Comparison of ENCODE assay signal across 19 cellular contexts in genomic region chr14:52352546-52352945, GRCh38. TPM values are rescaled to one million over a fixed set of nuclear protein-coding genes. Genes with fewer than 3 reads are reported as not detected.
DNase-seq lines count a peak whose midpoint lies in the region; ATAC-seq, FAIRE-seq and TF ChIP-seq lines count a peak whose summit lies in the region.
"Had no signal": no experiment of that assay in that cellular context is flagged by ENCODE, and none has a peak within 500 bp of the region (broad histone marks: within the 10 kb centered on the region; RNA-seq: fewer than 3 reads in every experiment).

No MANE protein-coding gene starts in this region.

- H3K14ac ChIP-seq in mesenchymal stem cell (ENCODE audit: low read length in 2 of 2), result no peak overlapping the region

- H3K27ac ChIP-seq in A549 (peak overlapping the region; percentile 64 to 79), mesenchymal stem cell (ENCODE audit: low read length, poor library complexity, severe bottlenecking) (peak overlapping the region; percentile 67), caudate nucleus (ENCODE audit: low read depth, low read length) (no peak overlapping the region)
- H3K27ac ChIP-seq: gastrocnemius medialis had no signal

- no peak overlapping the region for H2BK120ac ChIP-seq in mesenchymal stem cell (ENCODE audit: low read depth, low read length)

- H2BK12ac ChIP-seq in mesenchymal stem cell (ENCODE audit: low read length in 2 of 2), result no peak overlapping the region

- H3K9me3 ChIP-seq in A549, result no peaks in the 10 kb centered on the region
- H3K9me3 ChIP-seq in mesenchymal stem cell (ENCODE audit: control insufficient read depth, low read length), result peaks cover 5% of the 10 kb centered on the region
- H3K9me3 ChIP-seq: gastrocnemius medialis, SK-N-SH had no signal

- H3K36me3 ChIP-seq in mesenchymal stem cell (ENCODE audit: control insufficient read depth in 1 of 2, insufficient read depth in 2 of 2, low read depth in 1 of 2, low read length in 2 of 2), result no peaks in the 10 kb centered on the region
- H3K36me3 ChIP-seq: gastrocnemius medialis had no signal

- peaks cover 13% of the 10 kb centered on the region for H3K9me3 Mint-ChIP-seq in activated CD4-positive, alpha-beta memory T cell treated with anti-CD3 and anti-CD28 coated beads, Interleukin-2, amount 10 ng/mL, durations not matched to agents 7 days and 5 days
- H3K9me3 Mint-ChIP-seq in osteocyte (ENCODE audit: unreplicated experiment), result no peaks in the 10 kb centered on the region
- H3K9me3 Mint-ChIP-seq: activated naive CD4-positive, alpha-beta T cell treated with anti-CD3 and anti-CD28 coated beads for 36 hours; dendritic cell treated with granulocyte-macrophage colony-stimulating factor and Interleukin-4, amounts not matched to agents 40 ng/mL and 50 ng/mL, for 4 days; GM23338; neural crest cell had no signal

- TF ChIP-seq CTCF in A549 (IDR thresholded peaks at IDR 0.05) (no peak), osteocyte (IDR thresholded peaks at IDR 0.05) (no peak)

- no peaks in the 10 kb centered on the region for H3K79me1 ChIP-seq in mesenchymal stem cell (replicated peaks; ENCODE audit: low read length, poor library complexity, severe bottlenecking)

- H3K9ac ChIP-seq in mesenchymal stem cell (ENCODE audit: low read length), result peak overlapping the region; percentile 68
- H3K9ac ChIP-seq: SK-N-SH had no signal

- no peak for ATAC-seq in A549
- no peak for ATAC-seq in HG03108 (IDR thresholded peaks at IDR 0.05; ENCODE audit: unreplicated experiment)
- no peak for ATAC-seq in GM18870 (IDR thresholded peaks at IDR 0.05; ENCODE audit: unreplicated experiment)
- ATAC-seq: gastrocnemius medialis, GM23338, HepG2, WTC11 had no signal

- H2BK5ac ChIP-seq in mesenchymal stem cell (ENCODE audit: low read depth, low read length, poor library complexity, severe bottlenecking), result no peak overlapping the region

- H3K36me3 Mint-ChIP-seq in activated CD4-positive, alpha-beta memory T cell treated with anti-CD3 and anti-CD28 coated beads, Interleukin-2, amount 10 ng/mL, durations not matched to agents 7 days and 5 days (ENCODE audit: low read depth), result peaks cover 40% of the 10 kb centered on the region
- no peaks in the 10 kb centered on the region for H3K36me3 Mint-ChIP-seq in osteocyte (ENCODE audit: unreplicated experiment)
- H3K36me3 Mint-ChIP-seq: WTC11 had no signal

- no peak for TF ChIP-seq EP300 in A549 (IDR thresholded peaks at IDR 0.05)

- no peak overlapping the region for H3K18ac ChIP-seq in mesenchymal stem cell (ENCODE audit: low read depth in 1 of 2, low read length in 2 of 2)

- TF ChIP-seq RAD21 in A549 (conservative IDR thresholded peaks at IDR 0.05 in 1 of 2, IDR thresholded peaks at IDR 0.05 in 1 of 2), result no peak

- POLR2A ChIA-PET in A549 (lab: Yijun Ruan, JAX), result interaction anchor here (1.4 kb wide), 1 partner anchor 106 kb away, joined by 3 read pairs; no protein-coding TSS in a partner anchor
- POLR2A ChIA-PET in activated CD4-positive, alpha-beta memory T cell treated with anti-CD3 and anti-CD28 coated beads, Interleukin-2, amount 10 ng/mL, durations not matched to agents 7 days and 5 days (lab: Charles Lee), result interaction anchor here (0.8 to 5.8 kb wide), 16 partner anchors 10 to 492 kb away, joined by 3 to 254 read pairs (median 5); partner anchors contain the start of genes GNG2, GPR137C, PTGER2 and TXNDC16

- peaks cover 82% of the 10 kb centered on the region for H3K4me1 ChIP-seq in A549
- H3K4me1 ChIP-seq in mesenchymal stem cell (ENCODE audit: control insufficient read depth, insufficient read depth, low read depth, low read length), result peaks cover 10% of the 10 kb centered on the region

- H3K27me3 ChIP-seq in mesenchymal stem cell (ENCODE audit: control insufficient read depth in 1 of 2, insufficient read depth in 1 of 2, low read length in 2 of 2), result no peaks in the 10 kb centered on the region
- H3K27me3 ChIP-seq: gastrocnemius medialis had no signal

- WGBS in A549 (ENCODE audit: missing lambda C conversion rate), result 15% methylated on average over 4 of the region's 4 CpGs
- 2% methylated on average over 1 of the region's 4 CpGs for WGBS in mesenchymal stem cell

- no peak overlapping the region for H4K91ac ChIP-seq in mesenchymal stem cell (ENCODE audit: low read length)

- H3K4ac ChIP-seq in mesenchymal stem cell (ENCODE audit: low read depth in 1 of 2, low read length in 2 of 2), result no peak overlapping the region

- H4K8ac ChIP-seq in mesenchymal stem cell (ENCODE audit: low read length), result no peak overlapping the region

- peak overlapping the region; percentile 72 for H3K4me3 Mint-ChIP-seq in activated CD4-positive, alpha-beta memory T cell treated with anti-CD3 and anti-CD28 coated beads, Interleukin-2, amount 10 ng/mL, durations not matched to agents 7 days and 5 days
- no peak overlapping the region for H3K4me3 Mint-ChIP-seq in osteocyte (ENCODE audit: unreplicated experiment)
- H3K4me3 Mint-ChIP-seq: activated naive CD4-positive, alpha-beta T cell treated with anti-CD3 and anti-CD28 coated beads for 36 hours; B cell; dendritic cell treated with granulocyte-macrophage colony-stimulating factor and Interleukin-4, amounts not matched to agents 40 ng/mL and 50 ng/mL, for 4 days; GM23338; neural crest cell; WTC11 had no signal

- TF ChIP-seq POLR2A in A549 (IDR thresholded peaks at IDR 0.05; ENCODE audit: low read length), result no peak

- FAIRE-seq in A549 (lab: Jason Lieb, UNC), result no peak
- FAIRE-seq in GM19239 (lab: Jason Lieb, UNC), result peak; percentile 48
- FAIRE-seq: HepG2 had no signal

- H3K4me2 ChIP-seq in A549 (peak overlapping the region; percentile 70), mesenchymal stem cell (ENCODE audit: low read length, poor library complexity, severe bottlenecking) (no peak overlapping the region)
- H3K4me2 ChIP-seq: GM23338 had no signal

- CTCF ChIA-PET in A549 (lab: Yijun Ruan, JAX), result interaction anchor here (1.0 kb wide), 1 partner anchor 12 kb away, joined by 3 read pairs; no protein-coding TSS in a partner anchor
- CTCF ChIA-PET in activated CD4-positive, alpha-beta memory T cell treated with anti-CD3 and anti-CD28 coated beads, Interleukin-2, amount 10 ng/mL, durations not matched to agents 7 days and 5 days (lab: Charles Lee), result interaction anchor here (0.8 to 3.5 kb wide), 6 partner anchors 22 to 49 kb away, joined by 3 to 28 read pairs (median 5); partner anchors contain the start of gene PTGER2

- H2BK15ac ChIP-seq in mesenchymal stem cell (ENCODE audit: low read depth, poor library complexity, severe bottlenecking), result no peak overlapping the region

- H3K27me3 Mint-ChIP-seq in activated CD4-positive, alpha-beta memory T cell treated with anti-CD3 and anti-CD28 coated beads, Interleukin-2, amount 10 ng/mL, durations not matched to agents 7 days and 5 days, result peaks cover 3% of the 10 kb centered on the region
- H3K27me3 Mint-ChIP-seq in osteocyte (ENCODE audit: unreplicated experiment), result no peaks in the 10 kb centered on the region

- peaks cover 74% of the 10 kb centered on the region for H3K4me1 Mint-ChIP-seq in activated CD4-positive, alpha-beta memory T cell treated with anti-CD3 and anti-CD28 coated beads, Interleukin-2, amount 10 ng/mL, durations not matched to agents 7 days and 5 days
- H3K4me1 Mint-ChIP-seq in osteocyte (ENCODE audit: unreplicated experiment), result peaks cover 54% of the 10 kb centered on the region
- H3K4me1 Mint-ChIP-seq: B cell, neural crest cell had no signal

- H3K27ac Mint-ChIP-seq in activated CD4-positive, alpha-beta memory T cell treated with anti-CD3 and anti-CD28 coated beads, Interleukin-2, amount 10 ng/mL, durations not matched to agents 7 days and 5 days, result peak overlapping the region; percentile 95
- no peak overlapping the region for H3K27ac Mint-ChIP-seq in osteocyte (ENCODE audit: unreplicated experiment)
- H3K27ac Mint-ChIP-seq: B cell; dendritic cell treated with granulocyte-macrophage colony-stimulating factor and Interleukin-4, amounts not matched to agents 40 ng/mL and 50 ng/mL, for 4 days; GM23338; WTC11 had no signal

- H3K4me3 ChIP-seq in A549 (no peak overlapping the region), mesenchymal stem cell (ENCODE audit: insufficient read depth in 1 of 2, low read depth in 1 of 2, low read length in 2 of 2) (no peak overlapping the region)
- H3K4me3 ChIP-seq: gastrocnemius medialis, GM23338 had no signal

- no peak overlapping the region for H3K23ac ChIP-seq in mesenchymal stem cell (ENCODE audit: low read length in 2 of 2)

- DNase-seq in A549 (ENCODE audit: low read depth in 1 of 2, low spot score in 1 of 2) (peak in 1 of 2 experiments; percentile 18), GM19239 (ENCODE audit: insufficient read length, low spot score) (no peak), mesenchymal stem cell (peak; percentile 76), caudate nucleus (lab: John Stamatoyannopoulos, UW) (no peak), osteocyte (ENCODE audit: extremely low spot score, unreplicated experiment) (no peak)
- no peak for DNase-seq in activated CD4-positive, alpha-beta memory T cell treated with anti-CD3 and anti-CD28 coated beads, Interleukin-2, amount 10 ng/mL, durations not matched to agents 7 days and 5 days
- DNase-seq: gastrocnemius medialis, NCI-H1436, NCI-H748 treated with DMSO at 0.1 percent for 48 hours, SK-N-SH had no signal

- no peak overlapping the region for H2AFZ ChIP-seq in mesenchymal stem cell (ENCODE audit: low read depth, low read length)
- H2AFZ ChIP-seq: GM23338 had no signal

- H2AK5ac ChIP-seq in mesenchymal stem cell (ENCODE audit: low read length, severe bottlenecking), result no peak overlapping the region

TF ChIP-seq in A549, 52 proteins besides CTCF, POLR2A, EP300 and RAD21 (continues in another document):
- TF ChIP-seq MAFK (IDR thresholded peaks at IDR 0.05; ENCODE audit: partially characterized antibody) (no peak), HES2 (IDR thresholded peaks at IDR 0.05) (no peak), FOXS1 (CRISPR knock-in tag; IDR thresholded peaks at IDR 0.05) (no peak), RNF2 (IDR thresholded peaks at IDR 0.05; ENCODE audit: borderline replicate concordance, low read depth) (no peak), SMC3 (IDR thresholded peaks at IDR 0.05) (no peak)

RNA-seq across cellular contexts. Expression of gene PTGER2, which starts 38.4 kb away (rescaled TPM):
- polyA plus RNA-seq in A549 (2011; rRNA removed), result 0.74 and 0.79 TPM in 2 replicates
- 0.15 and 0.29 TPM in 2 replicates for polyA plus RNA-seq in A549 (2012; cell fraction: cytosol; rRNA removed)
- 0.05 and 0.13 TPM in 2 replicates for polyA plus RNA-seq in A549 (2012; cell fraction: nucleus; rRNA removed)
- polyA plus RNA-seq in A549 (2017; fragmentation: RNase III; extraction: RNeasy Plus Mini Kit Qiagen cat#74134 plus additional on column Dnase treatment), result 0.51 to 1.2 TPM (median 0.55 TPM) in 3 replicates
- polyA minus RNA-seq in A549 (2011; rRNA and poly(A)+ RNA removed), result 0.19 and 0.21 TPM in 2 replicates
- 100 to 1,000 TPM; 108 to 112 TPM for total RNA-seq in activated CD4-positive, alpha-beta memory T cell treated with anti-CD3 and anti-CD28 coated beads, Interleukin-2, amount 10 ng/mL, durations not matched to agents 7 days and 5 days
- polyA plus RNA-seq in mesenchymal stem cell (2013, experiment 1 of 2), result 17.5 TPM
- 17.8 TPM for polyA plus RNA-seq in mesenchymal stem cell (2013, experiment 2 of 2)
- total RNA-seq in osteocyte, result 2.1 and 2.4 TPM in 2 replicates
- total RNA-seq: HepG2, neural crest cell had no signal
- polyA plus RNA-seq: HepG2 had no signal

Comparison
In these comparisons a context has a peak if more than half of its experiments do, and no peak if none do; other contexts are left out.
1. RNA of gene PTGER2, which starts 38.4 kb away (total RNA-seq): 108 to 112 TPM in activated CD4-positive, alpha-beta memory T cell treated with anti-CD3 and anti-CD28 coated beads, Interleukin-2, amount 10 ng/mL, durations not matched to agents 7 days and 5 days; 2.1 to 2.4 TPM in osteocyte; every median in the first group is over 10 times any median in the second.